In genomic region chr5:119290161-119290569, GRCh38 we compare ENCODE assay signal across 1 cellular context.
TF ChIP-seq lines count a peak whose summit lies in the region.

No MANE protein-coding gene starts in this region.

TF ChIP-seq in IMR-90, 13 proteins besides CTCF, POLR2A, EP300 and RAD21 (continued from another document):
- no peak for TF ChIP-seq MAZ (IDR thresholded peaks at IDR 0.05; ENCODE audit: borderline replicate concordance, low read depth, low read length)
- no peak for TF ChIP-seq RCOR1 (IDR thresholded peaks at IDR 0.05; ENCODE audit: insufficient replicate concordance, low read length)
- no peak for TF ChIP-seq NFE2L2 (IDR thresholded peaks at IDR 0.05; ENCODE audit: low read depth, low read length)
- TF ChIP-seq BHLHE40 (IDR thresholded peaks at IDR 0.05; ENCODE audit: low read depth, low read length), result no peak
- no peak for TF ChIP-seq FOS (IDR thresholded peaks at IDR 0.05; ENCODE audit: low read depth, low read length)
- TF ChIP-seq MAFK (IDR thresholded peaks at IDR 0.05; ENCODE audit: low read depth, low read length), result no peak
- no peak for TF ChIP-seq RFX5 (IDR thresholded peaks at IDR 0.05; ENCODE audit: low read depth, low read length)
- no peak for TF ChIP-seq USF2 (IDR thresholded peaks at IDR 0.05; ENCODE audit: low read depth, low read length)
